In the genomic region with DNA sequence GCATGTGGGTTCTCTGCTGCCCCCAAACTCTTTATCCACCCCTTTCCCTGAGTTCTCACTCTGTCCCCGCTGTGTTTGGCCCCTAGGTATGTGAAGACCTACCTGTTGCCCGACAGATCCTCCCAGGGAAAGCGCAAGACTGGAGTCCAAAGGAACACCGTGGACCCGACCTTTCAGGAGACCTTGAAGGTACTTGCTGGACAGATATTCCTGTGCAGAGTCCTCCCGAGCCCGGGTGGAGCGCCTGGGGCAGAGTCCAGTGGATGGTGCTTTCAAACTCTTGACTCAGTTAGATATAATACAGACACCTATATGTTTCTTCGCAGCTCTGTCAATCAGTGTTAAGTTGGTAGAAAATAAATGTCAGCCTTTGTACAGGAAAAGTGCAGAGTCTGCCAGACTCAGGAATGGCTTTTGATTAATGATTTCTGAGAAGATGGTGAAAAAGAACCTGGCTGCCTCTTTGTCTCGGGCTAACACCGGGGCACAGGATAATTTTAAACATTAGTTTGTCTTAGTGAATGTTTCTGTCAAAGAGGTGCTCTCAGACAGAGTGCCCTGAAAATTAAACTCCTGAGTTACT, we compare ENCODE assay signal across 16 cellular contexts.
DNase-seq lines count a peak whose midpoint lies in the region; ATAC-seq, FAIRE-seq and TF ChIP-seq lines count a peak whose summit lies in the region.
"Had no signal": no experiment of that assay in that cellular context is flagged by ENCODE, and none has a peak within 500 bp of the region (broad histone marks: within the 10 kb centered on the region; RNA-seq: fewer than 3 reads in every experiment).

No MANE protein-coding gene starts in this region.

- no peak overlapping the region for H2AFZ ChIP-seq in K562 (ENCODE audit: low read depth, low read length)

- DNase-seq in Right ventricle myocardium superior: no peak
- no peak for DNase-seq in cardiac septum (ENCODE audit: low spot score)
- DNase-seq in K562 (ENCODE audit: extremely low read depth in 1 of 4, low spot score in 3 of 4): no peak
- DNase-seq in left colon: peak; percentile 60 to 66
- DNase-seq in progenitor cell of endocrine pancreas (ENCODE audit: low spot score, unreplicated experiment): no peak
- no peak for DNase-seq in T-helper 2 cell treated with Interferon-gamma antibody and Interleukin-4, amounts not matched to agents 5 μg/mL and 100 μg/mL, for 36 hours (ENCODE audit: low spot score)
- DNase-seq in AG08396 (ENCODE audit: low spot score): no peak
- DNase-seq: naive thymus-derived CD4-positive, alpha-beta T cell; NCI-H187 treated with DMSO at 0.1 percent for 48 hours; spleen had no signal

- H3K9me3 ChIP-seq in K562 (replicated peaks; ENCODE audit: control insufficient read depth, insufficient read depth, low read depth, low read length): no peaks in the 10 kb centered on the region
- H3K9me3 ChIP-seq: prostate gland, spleen had no signal

- TF ChIP-seq CTCF in K562 (IDR thresholded peaks at IDR 0.05 in 2 of 3, conservative IDR thresholded peaks at IDR 0.05 in 1 of 3; ENCODE audit: insufficient read depth in 2 of 3, low read depth in 1 of 3, low read length in 3 of 3) (no peak), progenitor cell of endocrine pancreas (IDR thresholded peaks at IDR 0.05; ENCODE audit: unreplicated experiment) (no peak)

- H3K9me3 Mint-ChIP-seq in progenitor cell of endocrine pancreas (ENCODE audit: low read depth): no peaks in the 10 kb centered on the region
- H3K9me3 Mint-ChIP-seq in T-helper 2 cell treated with Interferon-gamma antibody and Interleukin-4, amounts not matched to agents 5 μg/mL and 100 μg/mL, for 36 hours: no peaks in the 10 kb centered on the region
- H3K9me3 Mint-ChIP-seq: activated T-helper 2 cell treated with anti-CD3 and anti-CD28 coated beads, Interferon-gamma antibody, Interleukin-2, Interleukin-4, amounts not matched to agents 10 μg/mL and 5 μg/mL and 100 μg/mL, durations not matched to agents 14 hours and 24 hours and 36 hours; dendritic cell treated with granulocyte-macrophage colony-stimulating factor and Interleukin-4, amounts not matched to agents 40 ng/mL and 50 ng/mL, for 4 days; IgD-negative memory B cell; naive thymus-derived CD4-positive, alpha-beta T cell had no signal

- no peak for TF ChIP-seq POLR2A in K562 (conservative IDR thresholded peaks at IDR 0.05)

- peak overlapping the region; percentile 87 for H3K27ac Mint-ChIP-seq in progenitor cell of endocrine pancreas
- no peak overlapping the region for H3K27ac Mint-ChIP-seq in T-helper 2 cell treated with Interferon-gamma antibody and Interleukin-4, amounts not matched to agents 5 μg/mL and 100 μg/mL, for 36 hours
- H3K27ac Mint-ChIP-seq: activated T-helper 2 cell treated with anti-CD3 and anti-CD28 coated beads, Interferon-gamma antibody, Interleukin-2, Interleukin-4, amounts not matched to agents 10 μg/mL and 5 μg/mL and 100 μg/mL, durations not matched to agents 14 hours and 24 hours and 36 hours; dendritic cell treated with granulocyte-macrophage colony-stimulating factor and Interleukin-4, amounts not matched to agents 40 ng/mL and 50 ng/mL, for 4 days; IgD-negative memory B cell had no signal

- no peak for TF ChIP-seq RAD21 in K562 (CRISPR knock-in tag; conservative IDR thresholded peaks at IDR 0.05 in 1 of 2, IDR thresholded peaks at IDR 0.05 in 1 of 2)

- no peaks in the 10 kb centered on the region for H3K9me1 ChIP-seq in K562 (ENCODE audit: control insufficient read depth, insufficient read depth, low read length)

- no peaks in the 10 kb centered on the region for H3K36me3 ChIP-seq in K562 (ENCODE audit: control insufficient read depth, insufficient read depth, low read length)
- H3K36me3 ChIP-seq: prostate gland had no signal

- intact Hi-C loops in Right ventricle myocardium superior (cut with DNase I) (no loop called here), cardiac septum (cut with DNase I) (no loop called here), K562 (cut with micrococcal nuclease) (no loop called here), left colon (cut with DNase I, micrococcal nuclease) (no loop called here)

- ATAC-seq in Right ventricle myocardium superior (ENCODE audit: poor library complexity): peak; percentile 59
- ATAC-seq in K562: no peak
- peak; percentile 95 for ATAC-seq in left colon
- ATAC-seq in GM21447 (IDR thresholded peaks at IDR 0.05; ENCODE audit: unreplicated experiment): no peak
- ATAC-seq: naive thymus-derived CD4-positive, alpha-beta T cell had no signal

- no peak overlapping the region for H3K4me3 Mint-ChIP-seq in progenitor cell of endocrine pancreas (ENCODE audit: low read depth)
- no peak overlapping the region for H3K4me3 Mint-ChIP-seq in T-helper 2 cell treated with Interferon-gamma antibody and Interleukin-4, amounts not matched to agents 5 μg/mL and 100 μg/mL, for 36 hours
- H3K4me3 Mint-ChIP-seq: dendritic cell treated with granulocyte-macrophage colony-stimulating factor and Interleukin-4, amounts not matched to agents 40 ng/mL and 50 ng/mL, for 4 days; naive thymus-derived CD4-positive, alpha-beta T cell had no signal

- in situ Hi-C loops in K562 (cut with MboI): no loop called here

- H3K27me3 Mint-ChIP-seq in progenitor cell of endocrine pancreas: no peaks in the 10 kb centered on the region
- no peaks in the 10 kb centered on the region for H3K27me3 Mint-ChIP-seq in T-helper 2 cell treated with Interferon-gamma antibody and Interleukin-4, amounts not matched to agents 5 μg/mL and 100 μg/mL, for 36 hours (ENCODE audit: low read depth)
- H3K27me3 Mint-ChIP-seq: dendritic cell treated with granulocyte-macrophage colony-stimulating factor and Interleukin-4, amounts not matched to agents 40 ng/mL and 50 ng/mL, for 4 days; IgD-negative memory B cell; naive thymus-derived CD4-positive, alpha-beta T cell had no signal

- H3K27ac ChIP-seq in K562 (ENCODE audit: extremely low read depth, low read depth, low read length): no peak overlapping the region
- H3K27ac ChIP-seq: prostate gland, spleen had no signal

- H3K4me3 ChIP-seq in K562: no peak overlapping the region
- H3K4me3 ChIP-seq: prostate gland, spleen had no signal

- FAIRE-seq in K562 (lab: Jason Lieb, UNC): no peak
- FAIRE-seq: GM12891 had no signal

- WGBS in K562 (ENCODE audit: insufficient coverage, low coverage, missing lambda C conversion rate): 2% methylated on average over 11 of the region's 11 CpGs

- TF ChIP-seq EP300 in K562 (IDR thresholded peaks at IDR 0.05; ENCODE audit: low read length): no peak

- no peak overlapping the region for H3K4me2 ChIP-seq in K562 (ENCODE audit: insufficient read depth, low read length)

- POLR2A ChIA-PET in K562 (lab: Yijun Ruan, JAX): no interaction called here

- CTCF ChIA-PET in K562 (lab: Yijun Ruan, JAX; ENCODE audit: low intra/inter-chr PET ratio): no interaction called here

- H3K4me1 ChIP-seq in K562 (replicated peaks in 1 of 2; ENCODE audit: control insufficient read depth in 2 of 2, insufficient read depth in 2 of 2, low read length in 2 of 2): peaks cover 0 to 2% of the 10 kb centered on the region in 2 experiments; a peak in 3 of 5 replicates
- H3K4me1 ChIP-seq: prostate gland had no signal

- H3K4me1 Mint-ChIP-seq in progenitor cell of endocrine pancreas (ENCODE audit: low read depth): peaks cover 11% of the 10 kb centered on the region
- no peaks in the 10 kb centered on the region for H3K4me1 Mint-ChIP-seq in T-helper 2 cell treated with Interferon-gamma antibody and Interleukin-4, amounts not matched to agents 5 μg/mL and 100 μg/mL, for 36 hours (ENCODE audit: low read depth)

- H3K9ac ChIP-seq in K562 (ENCODE audit: insufficient read depth in 1 of 2, low read depth in 2 of 2, low read length in 2 of 2): no peak overlapping the region

- H4K20me1 ChIP-seq in K562 (replicated peaks; ENCODE audit: control insufficient read depth, insufficient read depth, low read length): peaks cover 7% of the 10 kb centered on the region; the same call in 1 of the 2 replicates

- H3K79me2 ChIP-seq in K562 (ENCODE audit: control insufficient read depth, insufficient read depth, low read length): no peaks in the 10 kb centered on the region

- no peaks in the 10 kb centered on the region for H3K36me3 Mint-ChIP-seq in progenitor cell of endocrine pancreas (ENCODE audit: insufficient read depth)
- H3K36me3 Mint-ChIP-seq in T-helper 2 cell treated with Interferon-gamma antibody and Interleukin-4, amounts not matched to agents 5 μg/mL and 100 μg/mL, for 36 hours (ENCODE audit: low read depth): peaks cover 44% of the 10 kb centered on the region
- H3K36me3 Mint-ChIP-seq: IgD-negative memory B cell had no signal

- H3K27me3 ChIP-seq in K562 (ENCODE audit: control insufficient read depth in 2 of 2, insufficient read depth in 2 of 2, low read length in 2 of 2): peaks cover 29 to 53% of the 10 kb centered on the region in 2 experiments
- H3K27me3 ChIP-seq: spleen had no signal

- BruUV-seq in K562 (replicated peaks; lab: Mats Ljungman, UMichigan): no TSS peak

TF ChIP-seq in K562, 482 proteins besides CTCF, POLR2A, EP300 and RAD21 (continues in another document):
- no peak for TF ChIP-seq FOXA1 (IDR thresholded peaks at IDR 0.05; ENCODE audit: borderline replicate concordance)
- TF ChIP-seq STAT5A (IDR thresholded peaks at IDR 0.05; ENCODE audit: borderline replicate concordance, low read length): no peak
- TF ChIP-seq SMAD1 (IDR thresholded peaks at IDR 0.05; ENCODE audit: low read depth, low read length, partially characterized antibody): no peak
- TF ChIP-seq, protein P1, sequence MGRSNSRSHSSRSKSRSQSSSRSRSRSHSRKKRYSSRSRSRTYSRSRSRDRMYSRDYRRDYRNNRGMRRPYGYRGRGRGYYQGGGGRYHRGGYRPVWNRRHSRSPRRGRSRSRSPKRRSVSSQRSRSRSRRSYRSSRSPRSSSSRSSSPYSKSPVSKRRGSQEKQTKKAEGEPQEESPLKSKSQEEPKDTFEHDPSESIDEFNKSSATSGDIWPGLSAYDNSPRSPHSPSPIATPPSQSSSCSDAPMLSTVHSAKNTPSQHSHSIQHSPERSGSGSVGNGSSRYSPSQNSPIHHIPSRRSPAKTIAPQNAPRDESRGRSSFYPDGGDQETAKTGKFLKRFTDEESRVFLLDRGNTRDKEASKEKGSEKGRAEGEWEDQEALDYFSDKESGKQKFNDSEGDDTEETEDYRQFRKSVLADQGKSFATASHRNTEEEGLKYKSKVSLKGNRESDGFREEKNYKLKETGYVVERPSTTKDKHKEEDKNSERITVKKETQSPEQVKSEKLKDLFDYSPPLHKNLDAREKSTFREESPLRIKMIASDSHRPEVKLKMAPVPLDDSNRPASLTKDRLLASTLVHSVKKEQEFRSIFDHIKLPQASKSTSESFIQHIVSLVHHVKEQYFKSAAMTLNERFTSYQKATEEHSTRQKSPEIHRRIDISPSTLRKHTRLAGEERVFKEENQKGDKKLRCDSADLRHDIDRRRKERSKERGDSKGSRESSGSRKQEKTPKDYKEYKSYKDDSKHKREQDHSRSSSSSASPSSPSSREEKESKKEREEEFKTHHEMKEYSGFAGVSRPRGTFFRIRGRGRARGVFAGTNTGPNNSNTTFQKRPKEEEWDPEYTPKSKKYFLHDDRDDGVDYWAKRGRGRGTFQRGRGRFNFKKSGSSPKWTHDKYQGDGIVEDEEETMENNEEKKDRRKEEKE (IDR thresholded peaks at IDR 0.05; ENCODE audit: borderline replicate concordance in 1 of 2, control insufficient read depth in 1 of 2, low read depth in 2 of 2, low read length in 1 of 2): no peak

Comparison
In these comparisons a context has a peak if more than half of its experiments do, and no peak if none do; other contexts are left out.
1. ATAC-seq: peak in Right ventricle myocardium superior (single experiment) and left colon (single experiment); none in K562 (single experiment) and GM21447 (single experiment).
2. DNase-seq: peak in left colon (2 of 2); none in Right ventricle myocardium superior (single experiment), cardiac septum (single experiment), K562 (0 of 4), progenitor cell of endocrine pancreas (single experiment), T-helper 2 cell treated with Interferon-gamma antibody and Interleukin-4, amounts not matched to agents 5 μg/mL and 100 μg/mL, for 36 hours (single experiment) and AG08396 (single experiment).